Comparison of ENCODE assay signal across 8 cellular contexts in genomic region chr2:38581193-38582147, GRCh38. TPM values are rescaled to one million over a fixed set of nuclear protein-coding genes. Genes with fewer than 3 reads are reported as not detected.
A peak's percentile ranks its signal among the peaks of the same experiment; 100 is the strongest.
DNase-seq lines count a peak whose midpoint lies in the region; ATAC-seq and TF ChIP-seq lines count a peak whose summit lies in the region.

No MANE protein-coding gene starts in this region.

- H3K9me3 Mint-ChIP-seq in activated CD8-positive, alpha-beta T cell treated with anti-CD3 and anti-CD28 coated beads, Interleukin-2, amount 10 ng/mL, durations not matched to agents 7 days and 5 days (ENCODE audit: insufficient read depth): no peaks in the 10 kb centered on the region

- H3K4me3 ChIP-seq in foreskin fibroblast (ENCODE audit: low read depth in 1 of 2, low read length in 2 of 2): no peak overlapping the region

- peaks cover 8% of the 10 kb centered on the region for H3K4me1 Mint-ChIP-seq in activated CD8-positive, alpha-beta T cell treated with anti-CD3 and anti-CD28 coated beads, Interleukin-2, amount 10 ng/mL, durations not matched to agents 7 days and 5 days (ENCODE audit: low read depth)

- H3K27ac Mint-ChIP-seq in activated CD8-positive, alpha-beta T cell treated with anti-CD3 and anti-CD28 coated beads, Interleukin-2, amount 10 ng/mL, durations not matched to agents 7 days and 5 days: no peak overlapping the region

- peak; percentile 47 for ATAC-seq in HG03045 (IDR thresholded peaks at IDR 0.05; ENCODE audit: unreplicated experiment)
- peak; percentile 89 for ATAC-seq in activated CD8-positive, alpha-beta T cell treated with anti-CD3 and anti-CD28 coated beads, Interleukin-2, amount 10 ng/mL, durations not matched to agents 7 days and 5 days
- no peak for ATAC-seq in HG02870 (IDR thresholded peaks at IDR 0.05; ENCODE audit: unreplicated experiment)
- ATAC-seq in HG03159 (IDR thresholded peaks at IDR 0.05; ENCODE audit: unreplicated experiment): no peak

- H3K27me3 Mint-ChIP-seq in activated CD8-positive, alpha-beta T cell treated with anti-CD3 and anti-CD28 coated beads, Interleukin-2, amount 10 ng/mL, durations not matched to agents 7 days and 5 days (ENCODE audit: low read depth): no peaks in the 10 kb centered on the region

- no peak overlapping the region for H3K4me3 Mint-ChIP-seq in activated CD8-positive, alpha-beta T cell treated with anti-CD3 and anti-CD28 coated beads, Interleukin-2, amount 10 ng/mL, durations not matched to agents 7 days and 5 days

- CTCF ChIA-PET in activated CD8-positive, alpha-beta T cell treated with anti-CD3 and anti-CD28 coated beads, Interleukin-2, amount 10 ng/mL, durations not matched to agents 7 days and 5 days (lab: Charles Lee): interaction anchor here (0.6 to 8.1 kb wide), 57 partner anchors 9 to 277 kb away, joined by 3 to 181 read pairs (median 7); partner anchors contain the start of genes GALM, GEMIN6, HNRNPLL and SRSF7

- POLR2A ChIA-PET in activated CD8-positive, alpha-beta T cell treated with anti-CD3 and anti-CD28 coated beads, Interleukin-2, amount 10 ng/mL, durations not matched to agents 7 days and 5 days (lab: Charles Lee): interaction anchor here (0.6 to 1.6 kb wide), 9 partner anchors 85 to 170 kb away, joined by 3 to 8 read pairs (median 5); partner anchors contain the start of gene SRSF7

- peak; percentile 38 for TF ChIP-seq CTCF in foreskin fibroblast (IDR thresholded peaks at IDR 0.05; ENCODE audit: low read depth, low read length)

- DNase-seq in DMS79 treated with DMSO at 0.1 percent for 48 hours (lab: John Stamatoyannopoulos, UW): peak; percentile 74
- DNase-seq in NCI-H510A treated with DMSO at 0.1 percent for 48 hours (lab: John Stamatoyannopoulos, UW): peak; percentile 77
- DNase-seq in activated CD8-positive, alpha-beta T cell treated with anti-CD3 and anti-CD28 coated beads, Interleukin-2, amount 10 ng/mL, durations not matched to agents 7 days and 5 days: peak; percentile 59
- DNase-seq in foreskin fibroblast: peak; percentile 43 to 83
- peak; percentile 53 for DNase-seq in non-pigmented ciliary epithelial cell (ENCODE audit: low read depth)

- peaks cover 39% of the 10 kb centered on the region for H3K36me3 Mint-ChIP-seq in activated CD8-positive, alpha-beta T cell treated with anti-CD3 and anti-CD28 coated beads, Interleukin-2, amount 10 ng/mL, durations not matched to agents 7 days and 5 days (ENCODE audit: low read depth)

RNA-seq across cellular contexts. Expression of gene HNRNPLL, which starts 21.3 kb away (rescaled TPM):
- 10 to 100 TPM; 46.5 to 46.6 TPM for total RNA-seq in activated CD8-positive, alpha-beta T cell treated with anti-CD3 and anti-CD28 coated beads, Interleukin-2, amount 10 ng/mL, durations not matched to agents 7 days and 5 days

Comparison
In these comparisons a context has a peak if more than half of its experiments do, and no peak if none do; other contexts are left out.
1. ATAC-seq: peak in HG03045 (single experiment) and activated CD8-positive, alpha-beta T cell treated with anti-CD3 and anti-CD28 coated beads, Interleukin-2, amount 10 ng/mL, durations not matched to agents 7 days and 5 days (single experiment); none in HG02870 (single experiment) and HG03159 (single experiment).
2. Peak in every context shown above with its lines, with median percentiles within 50 percentile points of each other: DNase-seq.